27 cellular contexts compared by ENCODE assay signal in the genomic region with DNA sequence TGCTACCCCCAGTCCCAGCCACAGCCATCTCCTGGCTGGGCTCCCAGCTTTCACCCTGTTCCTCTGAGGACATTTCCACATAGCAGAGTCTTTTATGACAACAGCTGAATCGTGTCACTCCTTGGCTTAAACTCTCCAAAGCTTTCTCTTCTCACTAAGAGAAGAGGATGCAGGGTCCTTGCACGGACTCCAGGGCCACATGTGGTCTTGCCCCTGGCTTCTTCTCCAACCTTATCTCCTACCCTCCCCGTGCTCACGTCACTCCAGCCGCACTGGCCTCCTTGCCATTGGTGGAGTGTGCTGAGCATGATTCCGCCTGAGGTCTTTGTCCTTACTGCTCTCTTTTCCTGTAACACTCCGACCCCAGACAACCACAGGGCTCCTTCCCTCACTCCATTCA. TPM values are rescaled to one million over a fixed set of nuclear protein-coding genes. Genes with fewer than 3 reads are reported as not detected.
DNase-seq lines count a peak whose midpoint lies in the region; ATAC-seq and TF ChIP-seq lines count a peak whose summit lies in the region.
"Had no signal": no experiment of that assay in that cellular context is flagged by ENCODE, and none has a peak within 500 bp of the region (broad histone marks: within the 10 kb centered on the region; RNA-seq: fewer than 3 reads in every experiment).

No MANE protein-coding gene starts in this region.

- H3K9me3 ChIP-seq in adrenal gland (replicated peaks in 1 of 3) (no peaks in the 10 kb centered on the region), heart left ventricle (no peaks in the 10 kb centered on the region), right lobe of liver (no peaks in the 10 kb centered on the region), transverse colon (no peaks in the 10 kb centered on the region)
- H3K9me3 ChIP-seq: BLaER1, breast epithelium, lower lobe of right lung, pancreas, stomach had no signal

- H3K9me3 Mint-ChIP-seq in nephron progenitor cell, result no peaks in the 10 kb centered on the region
- H3K9me3 Mint-ChIP-seq: activated naive CD4-positive, alpha-beta T cell treated with anti-CD3 and anti-CD28 coated beads, Interleukin-2, amount 50 U/mL, for 24 hours; activated T-helper 2 cell treated with anti-CD3 and anti-CD28 coated beads, Interferon-gamma antibody, Interleukin-2, Interleukin-4, amounts not matched to agents 10 μg/mL and 5 μg/mL and 100 μg/mL, durations not matched to agents 14 hours and 24 hours and 36 hours; natural killer cell treated with Interleukin-12 subunit alpha and Interleukin-12 subunit beta and Interleukin-15 and Interleukin-18, amount 100 ng/mL, for 72 hours had no signal

- intact Hi-C loops in adrenal gland (cut with DNase I) (no loop called here), heart left ventricle (cut with DNase I) (loop anchor here in 1 of 10 donors (1.0 to 2.0 kb wide), 2 partner anchors 26 to 47 kb away; no protein-coding TSS in a partner anchor), right lobe of liver (cut with DNase I) (no loop called here), transverse colon (cut with DNase I; ENCODE audit: low total_unique reads) (no loop called here)

- H3K27ac ChIP-seq in adrenal gland, result peak overlapping the region in 1 of 5 donors; percentile 82
- H3K27ac ChIP-seq in heart left ventricle, result peak overlapping the region in 8 of 12 donors; percentile 6 to 68 (median 46)
- H3K27ac ChIP-seq in right lobe of liver, result peak overlapping the region in 1 of 3 donors; percentile 13
- H3K27ac ChIP-seq in transverse colon, result no peak overlapping the region
- H3K27ac ChIP-seq: breast epithelium, lower lobe of right lung, pancreas, stomach had no signal

- in situ Hi-C loops in transverse colon (cut with MboI; ENCODE audit: low pct_ligation_motif_present in 1 of 4, low pct_unique_long_range_greater_than_20kb in 1 of 4, low sequenced_read_pairs in 3 of 4), result no loop called here

- H3K27me3 ChIP-seq in adrenal gland (no peaks in the 10 kb centered on the region), heart left ventricle (peaks cover 0 to 6% (median 0%) of the 10 kb centered on the region in 9 donors), right lobe of liver (no peaks in the 10 kb centered on the region), transverse colon (peaks cover 35% of the 10 kb centered on the region)
- H3K27me3 ChIP-seq: BLaER1, breast epithelium, pancreas had no signal

- TF ChIP-seq CTCF in adrenal gland (IDR thresholded peaks at IDR 0.05) (no peak), heart left ventricle (IDR thresholded peaks at IDR 0.05) (no peak), right lobe of liver (IDR thresholded peaks at IDR 0.05) (no peak), transverse colon (IDR thresholded peaks at IDR 0.05) (no peak), nephron progenitor cell (IDR thresholded peaks at IDR 0.05) (no peak)

- peaks cover 14% of the 10 kb centered on the region for H3K27me3 Mint-ChIP-seq in nephron progenitor cell (ENCODE audit: low read depth, poor library complexity)

- DNase-seq in adrenal gland (peak in 6 of 7 donors; percentile 39 to 83 (median 52)), heart left ventricle (peak; percentile 60 to 80 (median 72)), right lobe of liver (peak; percentile 21 to 58 (median 54)), transverse colon (peak; percentile 13), nucleus accumbens (lab: John Stamatoyannopoulos, UW) (no peak), nephron progenitor cell (no peak), NCI-H748 (lab: John Stamatoyannopoulos, UW; ENCODE audit: unreplicated experiment) (no peak)
- DNase-seq: activated CD8-positive, alpha-beta T cell treated with anti-CD3 and anti-CD28 coated beads, Interleukin-2, amount 10 ng/mL, durations not matched to agents 7 days and 5 days; COR-L47; lower lobe of right lung; MV-4-11; NCI-H1436; NCI-H2081; NCI-H2227 treated with DMSO at 0.1 percent for 48 hours; pancreas; SHP77 treated with DMSO at 0.1 percent for 48 hours; stomach had no signal

- H3K4me3 ChIP-seq in adrenal gland (no peak overlapping the region), heart left ventricle (no peak overlapping the region), right lobe of liver (no peak overlapping the region), transverse colon (no peak overlapping the region)
- H3K4me3 ChIP-seq: BLaER1, breast epithelium, lower lobe of right lung, pancreas, stomach had no signal

- no peak overlapping the region for H3K27ac Mint-ChIP-seq in nephron progenitor cell
- H3K27ac Mint-ChIP-seq: activated CD8-positive, alpha-beta T cell treated with anti-CD3 and anti-CD28 coated beads, Interleukin-2, amount 10 ng/mL, durations not matched to agents 7 days and 5 days; activated naive CD4-positive, alpha-beta T cell treated with anti-CD3 and anti-CD28 coated beads, Interleukin-2, amount 50 U/mL, for 24 hours; activated T-helper 2 cell treated with anti-CD3 and anti-CD28 coated beads, Interferon-gamma antibody, Interleukin-2, Interleukin-4, amounts not matched to agents 10 μg/mL and 5 μg/mL and 100 μg/mL, durations not matched to agents 14 hours and 24 hours and 36 hours; natural killer cell treated with Interleukin-12 subunit alpha and Interleukin-12 subunit beta and Interleukin-15 and Interleukin-18, amount 100 ng/mL, for 72 hours had no signal

- 65 to 87% (median 71%) methylated on average over 7 of the region's 7 CpGs for WGBS in adrenal gland, 4 donors
- 59 to 70% (median 65%) methylated on average over 7 of the region's 7 CpGs for WGBS in heart left ventricle, 4 donors
- 55% methylated on average over 5 of the region's 7 CpGs for WGBS in right lobe of liver (ENCODE audit: insufficient coverage, low coverage, low lambda C conversion rate, missing lambda C conversion rate)
- WGBS in transverse colon (ENCODE audit: low coverage in 1 of 2), 2 donors, result 63 to 80% methylated on average over 7 of the region's 7 CpGs

- H3K36me3 ChIP-seq in adrenal gland (replicated peaks in 1 of 2) (no peaks in the 10 kb centered on the region), heart left ventricle (no peaks in the 10 kb centered on the region), right lobe of liver (no peaks in the 10 kb centered on the region), transverse colon (no peaks in the 10 kb centered on the region)
- H3K36me3 ChIP-seq: BLaER1, breast epithelium, lower lobe of right lung, pancreas, stomach had no signal

- ATAC-seq in heart left ventricle, result peak in 3 of 4 donors; percentile 64 to 72 (median 71)
- ATAC-seq in right lobe of liver, result peak; percentile 28 to 62 (median 42)
- ATAC-seq: activated CD8-positive, alpha-beta T cell treated with anti-CD3 and anti-CD28 coated beads, Interleukin-2, amount 10 ng/mL, durations not matched to agents 7 days and 5 days; HCT116; natural killer cell treated with Interleukin-12 subunit alpha and Interleukin-12 subunit beta and Interleukin-15 and Interleukin-18, amount 100 ng/mL, for 72 hours; pancreas had no signal

- no peak for TF ChIP-seq EP300 in transverse colon (IDR thresholded peaks at IDR 0.05; ENCODE audit: low read depth)

- H3K36me3 Mint-ChIP-seq in nephron progenitor cell (ENCODE audit: low read depth), result no peaks in the 10 kb centered on the region
- H3K36me3 Mint-ChIP-seq: activated naive CD4-positive, alpha-beta T cell treated with anti-CD3 and anti-CD28 coated beads, Interleukin-2, amount 50 U/mL, for 24 hours; natural killer cell treated with Interleukin-12 subunit alpha and Interleukin-12 subunit beta and Interleukin-15 and Interleukin-18, amount 100 ng/mL, for 72 hours had no signal

- no peak overlapping the region for H3K4me3 Mint-ChIP-seq in nephron progenitor cell
- H3K4me3 Mint-ChIP-seq: activated CD8-positive, alpha-beta T cell treated with anti-CD3 and anti-CD28 coated beads, Interleukin-2, amount 10 ng/mL, durations not matched to agents 7 days and 5 days; activated naive CD4-positive, alpha-beta T cell treated with anti-CD3 and anti-CD28 coated beads, Interleukin-2, amount 50 U/mL, for 24 hours; natural killer cell treated with Interleukin-12 subunit alpha and Interleukin-12 subunit beta and Interleukin-15 and Interleukin-18, amount 100 ng/mL, for 72 hours had no signal

- H3K4me1 ChIP-seq in adrenal gland (replicated peaks in 1 of 2), result peaks cover 6 to 27% of the 10 kb centered on the region in 2 donors
- peaks cover 0 to 42% (median 23%) of the 10 kb centered on the region in 12 donors for H3K4me1 ChIP-seq in heart left ventricle
- H3K4me1 ChIP-seq in right lobe of liver, result peaks cover 0 to 6% (median 0%) of the 10 kb centered on the region in 4 donors
- peaks cover 5 to 17% (median 10%) of the 10 kb centered on the region in 4 donors for H3K4me1 ChIP-seq in transverse colon
- H3K4me1 ChIP-seq: pancreas had no signal

- H3K4me1 Mint-ChIP-seq in nephron progenitor cell, result peaks cover 20% of the 10 kb centered on the region
- H3K4me1 Mint-ChIP-seq: activated naive CD4-positive, alpha-beta T cell treated with anti-CD3 and anti-CD28 coated beads, Interleukin-2, amount 50 U/mL, for 24 hours had no signal

- TF ChIP-seq POLR2A in adrenal gland (IDR thresholded peaks at IDR 0.05), result no peak
- TF ChIP-seq POLR2A in heart left ventricle (IDR thresholded peaks at IDR 0.05), result no peak
- no peak for TF ChIP-seq POLR2A in right lobe of liver (IDR thresholded peaks at IDR 0.05)
- no peak for TF ChIP-seq POLR2A in transverse colon (IDR thresholded peaks at IDR 0.05)

RNA-seq across cellular contexts. Expression of a gene that starts 39.9 kb away (rescaled TPM):
- total RNA-seq in adrenal gland (not detected), heart left ventricle (not detected), right lobe of liver (not detected), transverse colon (not detected)
- polyA plus RNA-seq in adrenal gland (not detected), heart left ventricle (not detected)
- total RNA-seq: activated CD8-positive, alpha-beta T cell treated with anti-CD3 and anti-CD28 coated beads, Interleukin-2, amount 10 ng/mL, durations not matched to agents 7 days and 5 days; activated T-helper 2 cell treated with anti-CD3 and anti-CD28 coated beads, Interferon-gamma antibody, Interleukin-2, Interleukin-4, amounts not matched to agents 10 μg/mL and 5 μg/mL and 100 μg/mL, durations not matched to agents 14 hours and 24 hours and 36 hours; breast epithelium; glomerular endothelial cell; LHCN-M2; lower lobe of right lung; natural killer cell treated with Interleukin-12 subunit alpha and Interleukin-12 subunit beta and Interleukin-15 and Interleukin-18, amount 100 ng/mL, for 72 hours; pancreas; renal cortical epithelial cell; stomach; T-helper 2 cell treated with Interferon-gamma antibody and Interleukin-4, amounts not matched to agents 100 ng/mL and 5 ng/mL, for 36 hours had no signal
- polyA plus RNA-seq: pancreas, stomach had no signal

Comparison
In these comparisons a context has a peak if more than half of its experiments do, and no peak if none do; other contexts are left out.
1. DNase-seq: peak in adrenal gland (6 of 7), heart left ventricle (5 of 5), right lobe of liver (3 of 3) and transverse colon (single experiment); none in nucleus accumbens (0 of 56), nephron progenitor cell (single experiment) and NCI-H748 (single experiment).
2. H3K27ac ChIP-seq: peak in heart left ventricle (8 of 12); none in transverse colon (0 of 4).